Comparison of ENCODE assay signal across 1 cellular context in genomic region chr12:47988073-47989022, GRCh38.
TF ChIP-seq lines count a peak whose summit lies in the region.

No MANE protein-coding gene starts in this region.

TF ChIP-seq in GM23338, 12 proteins besides CTCF, POLR2A, EP300 and RAD21 (continued from another document):
- TF ChIP-seq ZNF462 (CRISPR knock-in tag; IDR thresholded peaks at IDR 0.05) (no peak), JUNB (IDR thresholded peaks at IDR 0.05; ENCODE audit: unreplicated experiment) (no peak), STAT1 (IDR thresholded peaks at IDR 0.05; ENCODE audit: unreplicated experiment) (no peak), REST (IDR thresholded peaks at IDR 0.05; ENCODE audit: unreplicated experiment) (no peak), ZNF114 (CRISPR knock-in tag; IDR thresholded peaks at IDR 0.05) (no peak)
